Comparison of ENCODE assay signal across 13 cellular contexts in genomic region chr1:246602194-246602593, GRCh38. TPM values are rescaled to one million over a fixed set of nuclear protein-coding genes. Genes with fewer than 3 reads are reported as not detected.
DNase-seq lines count a peak whose midpoint lies in the region; ATAC-seq, FAIRE-seq and TF ChIP-seq lines count a peak whose summit lies in the region.
"Had no signal": no experiment of that assay in that cellular context is flagged by ENCODE, and none has a peak within 500 bp of the region (broad histone marks: within the 10 kb centered on the region; RNA-seq: fewer than 3 reads in every experiment).

No MANE protein-coding gene starts in this region.

- peaks cover 53% of the 10 kb centered on the region for H3K4me1 Mint-ChIP-seq in activated T-cell treated with anti-CD3 and anti-CD28 coated beads, Interleukin-2, amount 50 U/mL, for 4 hours (ENCODE audit: low read depth)
- H3K4me1 Mint-ChIP-seq in astrocyte (ENCODE audit: low read depth, unreplicated experiment) (peaks cover 5% of the 10 kb centered on the region), H9 (no peaks in the 10 kb centered on the region; a peak in 1 of 4 replicates)
- peaks cover 36% of the 10 kb centered on the region for H3K4me1 Mint-ChIP-seq in stimulated activated effector memory CD8-positive, alpha-beta T cell treated with anti-CD3 and anti-CD28 coated beads, Interleukin-12 subunit alpha, Interleukin-12 subunit beta, amount 100 ng/mL, for 72 hours

- H3K18ac ChIP-seq in H9 (ENCODE audit: insufficient read length, low read depth, low read length) = no peak overlapping the region

- no peaks in the 10 kb centered on the region for H3K9me3 Mint-ChIP-seq in activated T-cell treated with anti-CD3 and anti-CD28 coated beads, Interleukin-2, amount 50 U/mL, for 4 hours
- peaks cover 4% of the 10 kb centered on the region for H3K9me3 Mint-ChIP-seq in astrocyte (ENCODE audit: unreplicated experiment)
- H3K9me3 Mint-ChIP-seq in stimulated activated effector memory CD8-positive, alpha-beta T cell treated with anti-CD3 and anti-CD28 coated beads, Interleukin-12 subunit alpha, Interleukin-12 subunit beta, amount 100 ng/mL, for 72 hours = no peaks in the 10 kb centered on the region
- H3K9me3 Mint-ChIP-seq in H9 = no peaks in the 10 kb centered on the region

- FAIRE-seq in astrocyte (lab: Jason Lieb, UNC) = no peak

- no peak overlapping the region for H2BK5ac ChIP-seq in H9 (ENCODE audit: insufficient read length, low read length)

- peak; percentile 75 to 79 for ATAC-seq in activated T-cell treated with anti-CD3 and anti-CD28 coated beads, Interleukin-2, amount 50 U/mL, for 4 hours
- peak; percentile 99 for ATAC-seq in stimulated activated effector memory CD8-positive, alpha-beta T cell treated with anti-CD3 and anti-CD28 coated beads, Interleukin-12 subunit alpha, Interleukin-12 subunit beta, amount 100 ng/mL, for 72 hours
- ATAC-seq in HG02798 (IDR thresholded peaks at IDR 0.05; ENCODE audit: poor library complexity, unreplicated experiment) = no peak
- no peak for ATAC-seq in GM18517 (IDR thresholded peaks at IDR 0.05; ENCODE audit: unreplicated experiment)
- ATAC-seq: Panc1, right cardiac atrium had no signal

- no peak overlapping the region for H3K4ac ChIP-seq in H9 (ENCODE audit: low read depth, low read length)

- H3K9ac ChIP-seq in astrocyte (ENCODE audit: low read length) (no peak overlapping the region), H9 (ENCODE audit: extremely low read depth, insufficient read length, low read length) (no peak overlapping the region)

- H3K36me3 ChIP-seq in astrocyte (ENCODE audit: insufficient read depth, low read length) = no peaks in the 10 kb centered on the region
- H3K36me3 ChIP-seq: esophagus muscularis mucosa had no signal

- H2BK120ac ChIP-seq in H9 (ENCODE audit: low read depth, low read length, poor library complexity, severe bottlenecking) = no peak overlapping the region

- H3K4me3 Mint-ChIP-seq in activated T-cell treated with anti-CD3 and anti-CD28 coated beads, Interleukin-2, amount 50 U/mL, for 4 hours = no peak overlapping the region
- no peak overlapping the region for H3K4me3 Mint-ChIP-seq in astrocyte (ENCODE audit: unreplicated experiment)
- no peak overlapping the region for H3K4me3 Mint-ChIP-seq in stimulated activated effector memory CD8-positive, alpha-beta T cell treated with anti-CD3 and anti-CD28 coated beads, Interleukin-12 subunit alpha, Interleukin-12 subunit beta, amount 100 ng/mL, for 72 hours
- no peak overlapping the region for H3K4me3 Mint-ChIP-seq in H9

- WGBS in H9 (ENCODE audit: extremely low coverage, insufficient read length, low lambda C conversion rate) = no CpG with 5 or more reads among the region's 3 CpGs

- no peak overlapping the region for H3K27ac ChIP-seq in astrocyte (ENCODE audit: low read depth, low read length)
- H3K27ac ChIP-seq in H9 (ENCODE audit: insufficient read length, low read depth, low read length) = no peak overlapping the region
- H3K27ac ChIP-seq: esophagus muscularis mucosa, tibial nerve had no signal

- DNase-seq in activated T-cell treated with anti-CD3 and anti-CD28 coated beads, Interleukin-2, amount 50 U/mL, for 4 hours = no peak
- DNase-seq in activated T-cell treated with anti-CD3 and anti-CD28 coated beads for 4 hours (no peak), NCI-H2171 treated with DMSO at 0.1 percent for 48 hours (lab: John Stamatoyannopoulos, UW) (peak; percentile 51), astrocyte (ENCODE audit: low read depth) (peak; percentile 70), H9 (no peak)
- DNase-seq in stimulated activated effector memory CD8-positive, alpha-beta T cell treated with anti-CD3 and anti-CD28 coated beads, Interleukin-12 subunit alpha, Interleukin-12 subunit beta, amount 100 ng/mL, for 72 hours (ENCODE audit: low spot score in 2 of 2) = no peak
- DNase-seq: NCI-H1930, right cardiac atrium had no signal

- H2BK15ac ChIP-seq in H9 (ENCODE audit: low read depth, low read length) = no peak overlapping the region

- no peak overlapping the region for H2AFZ ChIP-seq in astrocyte (ENCODE audit: low read depth, low read length)
- no peak overlapping the region for H2AFZ ChIP-seq in H9 (ENCODE audit: low read length)

- peaks cover 19% of the 10 kb centered on the region for H3K36me3 Mint-ChIP-seq in activated T-cell treated with anti-CD3 and anti-CD28 coated beads, Interleukin-2, amount 50 U/mL, for 4 hours (ENCODE audit: insufficient read depth)
- peaks cover 3% of the 10 kb centered on the region for H3K36me3 Mint-ChIP-seq in astrocyte (ENCODE audit: low read depth, unreplicated experiment)
- H3K36me3 Mint-ChIP-seq in stimulated activated effector memory CD8-positive, alpha-beta T cell treated with anti-CD3 and anti-CD28 coated beads, Interleukin-12 subunit alpha, Interleukin-12 subunit beta, amount 100 ng/mL, for 72 hours = no peaks in the 10 kb centered on the region
- H3K36me3 Mint-ChIP-seq in H9 (ENCODE audit: insufficient read depth in 1 of 3, low read depth in 3 of 3) = peaks cover 0 to 8% (median 5%) of the 10 kb centered on the region in 3 experiments; a peak in 4 of 7 replicates

- H3T11ph ChIP-seq in H9 (ENCODE audit: low read length) = no peak overlapping the region

- no peak overlapping the region for H2BK20ac ChIP-seq in H9 (ENCODE audit: low read depth, low read length, poor library complexity, severe bottlenecking)

- no peak overlapping the region for H4K5ac ChIP-seq in H9 (ENCODE audit: insufficient read length, low read depth, low read length)

- H4K91ac ChIP-seq in H9 (ENCODE audit: insufficient read length, low read depth, low read length) = no peak overlapping the region

- H3K27ac Mint-ChIP-seq in astrocyte (ENCODE audit: unreplicated experiment) (no peak overlapping the region), H9 (no peak overlapping the region)
- H3K27ac Mint-ChIP-seq in stimulated activated effector memory CD8-positive, alpha-beta T cell treated with anti-CD3 and anti-CD28 coated beads, Interleukin-12 subunit alpha, Interleukin-12 subunit beta, amount 100 ng/mL, for 72 hours = no peak overlapping the region

- no peaks in the 10 kb centered on the region for H3K79me1 ChIP-seq in H9 (ENCODE audit: insufficient read depth, low read depth, low read length, poor library complexity, severe bottlenecking)

- H3K23me2 ChIP-seq in H9 (ENCODE audit: insufficient read length, low read depth, low read length, poor library complexity, severe bottlenecking) = no peaks in the 10 kb centered on the region

- no peaks in the 10 kb centered on the region for H3K27me3 Mint-ChIP-seq in activated T-cell treated with anti-CD3 and anti-CD28 coated beads, Interleukin-2, amount 50 U/mL, for 4 hours (ENCODE audit: low read depth)
- no peaks in the 10 kb centered on the region for H3K27me3 Mint-ChIP-seq in astrocyte (ENCODE audit: low read depth, unreplicated experiment)
- no peaks in the 10 kb centered on the region for H3K27me3 Mint-ChIP-seq in H9 (ENCODE audit: low read depth)

- no peaks in the 10 kb centered on the region for H3K4me1 ChIP-seq in astrocyte (ENCODE audit: insufficient read depth, low read length)
- no peaks in the 10 kb centered on the region for H3K4me1 ChIP-seq in H9 (ENCODE audit: insufficient read depth, low read length)

- H3K4me2 ChIP-seq in astrocyte (ENCODE audit: low read length) (no peak overlapping the region), H9 (ENCODE audit: insufficient read depth, insufficient read length, low read length) (no peak overlapping the region)

- no peaks in the 10 kb centered on the region for H3K27me3 ChIP-seq in astrocyte (ENCODE audit: insufficient read depth, low read length)
- H3K27me3 ChIP-seq in H9 (ENCODE audit: insufficient read depth, low read length) = no peaks in the 10 kb centered on the region
- H3K27me3 ChIP-seq: esophagus muscularis mucosa, tibial nerve had no signal

- H4K20me1 ChIP-seq in astrocyte (ENCODE audit: insufficient read depth, low read length) = peaks cover 6% of the 10 kb centered on the region
- H4K20me1 ChIP-seq in H9 (ENCODE audit: control insufficient read depth, insufficient read depth, insufficient read length) = no peaks in the 10 kb centered on the region

- H3K14ac ChIP-seq in H9 (ENCODE audit: insufficient read depth, low read length) = no peak overlapping the region

- no peak overlapping the region for H2AK5ac ChIP-seq in H9 (ENCODE audit: insufficient read length, low read length)

- no peak overlapping the region for H3K23ac ChIP-seq in H9 (ENCODE audit: insufficient read length, low read depth, low read length)

- H3K79me2 ChIP-seq in astrocyte (ENCODE audit: insufficient read depth, low read length) = peaks cover 13% of the 10 kb centered on the region
- no peaks in the 10 kb centered on the region for H3K79me2 ChIP-seq in H9 (ENCODE audit: insufficient read depth, low read length)

- H3K4me3 ChIP-seq in astrocyte (ENCODE audit: insufficient read depth, low read depth, low read length) = no peak overlapping the region
- H3K4me3 ChIP-seq: esophagus muscularis mucosa, tibial nerve had no signal

- no peak overlapping the region for H4K8ac ChIP-seq in H9 (replicated peaks; ENCODE audit: insufficient read length, low read depth, low read length)

- H2BK12ac ChIP-seq in H9 (ENCODE audit: insufficient read length, low read depth, low read length) = no peak overlapping the region

- no peak overlapping the region for H3K56ac ChIP-seq in H9 (ENCODE audit: insufficient read length, low read depth, low read length)

- TF ChIP-seq CTCF in astrocyte (IDR thresholded peaks at IDR 0.05; ENCODE audit: insufficient read depth, low read depth, low read length) (no peak), H9 (conservative IDR thresholded peaks at IDR 0.05) (no peak)

- H3K9me3 ChIP-seq in astrocyte (ENCODE audit: insufficient read depth, low read depth, low read length) (no peaks in the 10 kb centered on the region), H9 (ENCODE audit: control insufficient read depth, low read depth, low read length) (no peaks in the 10 kb centered on the region)
- H3K9me3 ChIP-seq: esophagus muscularis mucosa, tibial nerve had no signal

RNA-seq across cellular contexts. Expression of gene CNST, which starts 35.9 kb away (rescaled TPM):
- total RNA-seq in activated T-cell treated with anti-CD3 and anti-CD28 coated beads, Interleukin-2, amount 50 U/mL, for 4 hours = 10 to 100 TPM; 32.1 to 33.5 (median 32.3) TPM
- total RNA-seq in astrocyte (14.2 and 19.8 TPM in 2 replicates), H9 (2021) (18.0 and 19.8 TPM in 2 replicates)

RNA-seq across cellular contexts. Expression of gene TFB2M, which starts 36.1 kb away (rescaled TPM):
- 10 to 100 TPM; 41.7 to 45.8 (median 42.8) TPM for total RNA-seq in activated T-cell treated with anti-CD3 and anti-CD28 coated beads, Interleukin-2, amount 50 U/mL, for 4 hours
- total RNA-seq in astrocyte (16.3 and 17.3 TPM in 2 replicates), H9 (2021) (27.0 and 27.7 TPM in 2 replicates)

Comparison
In these comparisons a context has a peak if more than half of its experiments do, and no peak if none do; other contexts are left out.
1. ATAC-seq: peak in activated T-cell treated with anti-CD3 and anti-CD28 coated beads, Interleukin-2, amount 50 U/mL, for 4 hours (2 of 2) and stimulated activated effector memory CD8-positive, alpha-beta T cell treated with anti-CD3 and anti-CD28 coated beads, Interleukin-12 subunit alpha, Interleukin-12 subunit beta, amount 100 ng/mL, for 72 hours (single experiment); none in HG02798 (single experiment) and GM18517 (single experiment).
2. DNase-seq: peak in NCI-H2171 treated with DMSO at 0.1 percent for 48 hours (single experiment) and astrocyte (single experiment); none in activated T-cell treated with anti-CD3 and anti-CD28 coated beads, Interleukin-2, amount 50 U/mL, for 4 hours (single experiment), activated T-cell treated with anti-CD3 and anti-CD28 coated beads for 4 hours (single experiment), stimulated activated effector memory CD8-positive, alpha-beta T cell treated with anti-CD3 and anti-CD28 coated beads, Interleukin-12 subunit alpha, Interleukin-12 subunit beta, amount 100 ng/mL, for 72 hours (0 of 2) and H9 (single experiment).